Comparison of ENCODE assay signal across 18 cellular contexts in the genomic region with DNA sequence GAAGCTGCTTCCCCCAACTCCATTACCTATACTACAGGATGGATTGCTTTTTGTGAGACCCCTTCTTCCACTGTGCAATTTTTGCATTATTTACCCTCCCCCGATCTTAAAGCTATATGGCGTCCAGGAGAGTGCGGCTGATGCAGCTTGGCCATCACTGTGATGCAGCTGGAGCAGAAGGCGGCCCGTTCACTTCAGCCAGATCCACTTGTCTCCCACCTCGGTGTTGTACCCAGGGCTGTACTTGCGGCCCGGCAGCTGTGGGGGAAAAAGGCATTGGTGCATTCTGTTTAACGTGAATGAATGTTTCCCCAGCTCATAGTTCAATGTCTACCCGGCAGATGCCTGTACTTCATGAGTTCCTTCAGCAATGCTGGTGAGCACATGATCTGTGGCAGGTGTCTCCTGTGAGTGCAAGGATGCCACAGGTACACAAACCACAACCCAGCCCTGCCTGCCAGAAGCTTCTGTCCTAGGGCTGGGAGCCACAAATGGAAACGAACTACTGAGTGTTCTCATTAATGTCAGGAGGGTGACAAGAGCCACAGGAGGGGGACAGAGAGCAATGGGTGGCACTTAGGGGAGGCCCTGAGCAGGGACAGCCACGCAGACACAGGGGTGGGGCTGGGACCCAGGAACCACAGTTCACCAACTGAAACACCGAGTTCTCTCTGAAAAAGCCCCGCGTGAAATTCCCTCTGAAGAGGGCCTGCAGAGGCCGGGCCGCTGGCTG.
DNase-seq lines count a peak whose midpoint lies in the region; ATAC-seq and TF ChIP-seq lines count a peak whose summit lies in the region.
"Had no signal": no experiment of that assay in that cellular context is flagged by ENCODE, and none has a peak within 500 bp of the region (broad histone marks: within the 10 kb centered on the region; RNA-seq: fewer than 3 reads in every experiment).

No MANE protein-coding gene starts in this region.

- TF ChIP-seq POLR2A in erythroblast (IDR thresholded peaks at IDR 0.05; ENCODE audit: low read length) = no peak

- H3K36me3 ChIP-seq in BE2C (peaks cover 35% of the 10 kb centered on the region), DND-41 (ENCODE audit: insufficient read depth, low read length) (peaks cover 67% of the 10 kb centered on the region), KOPT-K1 (ENCODE audit: insufficient read depth, low read length) (peaks cover 78% of the 10 kb centered on the region)
- H3K36me3 ChIP-seq: prostate gland had no signal

- H3K36me3 Mint-ChIP-seq in effector memory CD8-positive, alpha-beta T cell (ENCODE audit: insufficient read depth) = peaks cover 15% of the 10 kb centered on the region

- H3K9me3 Mint-ChIP-seq in effector memory CD8-positive, alpha-beta T cell = no peaks in the 10 kb centered on the region
- H3K9me3 Mint-ChIP-seq: GM23338, natural killer cell had no signal

- H3K9me3 ChIP-seq in BE2C = no peaks in the 10 kb centered on the region
- H3K9me3 ChIP-seq in DND-41 (ENCODE audit: insufficient read depth, low read length, severe bottlenecking) = no peaks in the 10 kb centered on the region
- H3K9me3 ChIP-seq in KOPT-K1 (ENCODE audit: insufficient read depth, low read length, poor library complexity, severe bottlenecking) = no peaks in the 10 kb centered on the region
- H3K9me3 ChIP-seq: prostate gland, testis had no signal

- no peak overlapping the region for H3K4me3 Mint-ChIP-seq in effector memory CD8-positive, alpha-beta T cell
- H3K4me3 Mint-ChIP-seq: GM23338, natural killer cell had no signal

- peak overlapping the region in 1 of 2 donors; percentile 65 for H3K27ac Mint-ChIP-seq in effector memory CD8-positive, alpha-beta T cell
- H3K27ac Mint-ChIP-seq: GM23338, natural killer cell had no signal

- H3K27ac ChIP-seq in DND-41 (ENCODE audit: low read length) (peak overlapping the region; percentile 76), KOPT-K1 (ENCODE audit: low read depth, low read length, poor library complexity, severe bottlenecking) (peak overlapping the region; percentile 76)
- H3K27ac ChIP-seq: prostate gland, testis had no signal

- DNase-seq in BE2C (no peak), DND-41 (peak; percentile 76), erythroblast (lab: John Stamatoyannopoulos, UW) (peak; percentile 16 to 33), NCI-H446 (lab: John Stamatoyannopoulos, UW) (no peak)
- DNase-seq in effector memory CD8-positive, alpha-beta T cell = no peak
- DNase-seq: anterior cingulate cortex, hippocampal formation, IMR-90, mesendoderm, natural killer cell, NCI-H2029, NCI-H510A, testis had no signal

- no peak overlapping the region for H3K4me2 ChIP-seq in DND-41 (ENCODE audit: insufficient read depth, low read length)
- H3K4me2 ChIP-seq: GM23338 had no signal

- peaks cover 4 to 7% of the 10 kb centered on the region in 2 donors for H3K4me1 Mint-ChIP-seq in effector memory CD8-positive, alpha-beta T cell (ENCODE audit: low read depth in 2 of 2)

- H4K20me1 ChIP-seq in DND-41 (ENCODE audit: insufficient read depth, low read length) = no peaks in the 10 kb centered on the region

- no peak overlapping the region for H2AFZ ChIP-seq in DND-41 (ENCODE audit: low read depth, low read length)
- H2AFZ ChIP-seq: GM23338 had no signal

- H3K27me3 Mint-ChIP-seq in effector memory CD8-positive, alpha-beta T cell = no peaks in the 10 kb centered on the region

- H3K4me1 ChIP-seq in BE2C = no peaks in the 10 kb centered on the region
- peaks cover 29% of the 10 kb centered on the region for H3K4me1 ChIP-seq in DND-41 (ENCODE audit: insufficient read depth, low read length)

- TF ChIP-seq CTCF in BE2C (IDR thresholded peaks at IDR 0.05; ENCODE audit: low read depth, low read length) (0 out of 2 replicates have a peak, but pooled peaks have one; percentile 4), DND-41 (IDR thresholded peaks at IDR 0.05; ENCODE audit: borderline replicate concordance, extremely low read depth, low read length, poor library complexity, severe bottlenecking) (peak; percentile 80)

- H3K4me3 ChIP-seq in BE2C (ENCODE audit: low read depth, low read length) = no peak overlapping the region
- no peak overlapping the region for H3K4me3 ChIP-seq in DND-41 (ENCODE audit: low read depth in 1 of 2, low read length in 2 of 2)
- H3K4me3 ChIP-seq: GM23338, prostate gland, testis had no signal

- peak; percentile 91 for ATAC-seq in DND-41 (ENCODE audit: insufficient read depth, low read depth)
- no peak for ATAC-seq in HG03565 (IDR thresholded peaks at IDR 0.05; ENCODE audit: unreplicated experiment)
- no peak for ATAC-seq in HG02870 (IDR thresholded peaks at IDR 0.05; ENCODE audit: unreplicated experiment)
- ATAC-seq in effector memory CD8-positive, alpha-beta T cell (replicated peaks) = no peak
- ATAC-seq: GM23338, natural killer cell had no signal

- no peaks in the 10 kb centered on the region for H3K27me3 ChIP-seq in BE2C
- H3K27me3 ChIP-seq in DND-41 (ENCODE audit: insufficient read depth, low read length, poor library complexity) = no peaks in the 10 kb centered on the region
- H3K27me3 ChIP-seq: testis had no signal

- peaks cover 4% of the 10 kb centered on the region for H3K79me2 ChIP-seq in DND-41 (ENCODE audit: insufficient read depth, low read length)

- peak overlapping the region; percentile 35; the same call in 1 of the 2 replicates for H3K9ac ChIP-seq in DND-41 (ENCODE audit: low read depth, low read length)

Comparison
In these comparisons a context has a peak if more than half of its experiments do, and no peak if none do; other contexts are left out.
1. DNase-seq: peak in DND-41 (single experiment) and erythroblast (2 of 2); none in BE2C (single experiment), NCI-H446 (0 of 2) and effector memory CD8-positive, alpha-beta T cell (0 of 3).